ENCODE assay signal across 12 cellular contexts in genomic region chr5:140005145-140005591, GRCh38. TPM values are rescaled to one million over a fixed set of nuclear protein-coding genes. Genes with fewer than 3 reads are reported as not detected.
A peak's percentile ranks its signal among the peaks of the same experiment; 100 is the strongest.
DNase-seq lines count a peak whose midpoint lies in the region; ATAC-seq, FAIRE-seq and TF ChIP-seq lines count a peak whose summit lies in the region.
"Had no signal": no experiment of that assay in that cellular context is flagged by ENCODE, and none has a peak within 500 bp of the region (broad histone marks: within the 10 kb centered on the region; RNA-seq: fewer than 3 reads in every experiment).

No MANE protein-coding gene starts in this region.

- H3K18ac ChIP-seq in H1 (ENCODE audit: extremely low read depth, low read length), result no peak overlapping the region

- no peak overlapping the region for H3K4me3 ChIP-seq in H1 (ENCODE audit: extremely low read depth in 1 of 4, insufficient read depth in 2 of 4, low read depth in 3 of 4, low read length in 4 of 4)
- H3K4me3 ChIP-seq in mucosa of descending colon, result no peak overlapping the region
- H3K4me3 ChIP-seq in HAP-1, result no peak overlapping the region
- no peak overlapping the region for H3K4me3 ChIP-seq in body of pancreas
- H3K4me3 ChIP-seq: Peyer's patch had no signal

- TF ChIP-seq RAD21 in H1 (IDR thresholded peaks at IDR 0.05 in 1 of 2, conservative IDR thresholded peaks at IDR 0.05 in 1 of 2; ENCODE audit: low read depth in 2 of 2, low read length in 2 of 2), result no peak

- H3K4ac ChIP-seq in H1 (replicated peaks; ENCODE audit: insufficient read length, low read depth, low read length), result no peak overlapping the region

- H3K23me2 ChIP-seq in H1 (ENCODE audit: low read depth, low read length), result no peaks in the 10 kb centered on the region

- H4K8ac ChIP-seq in H1 (ENCODE audit: extremely low read depth, insufficient read depth, low read length), result no peak overlapping the region

- H3K9me3 ChIP-seq in H1 (ENCODE audit: insufficient read depth in 2 of 2, low read depth in 1 of 2, low read length in 1 of 2) (no peaks in the 10 kb centered on the region), mucosa of descending colon (no peaks in the 10 kb centered on the region), HAP-1 (no peaks in the 10 kb centered on the region; the same call in 1 of the 2 replicates), body of pancreas (no peaks in the 10 kb centered on the region)
- H3K9me3 ChIP-seq: Peyer's patch had no signal

- no peaks in the 10 kb centered on the region for H3K79me1 ChIP-seq in H1 (ENCODE audit: low read depth, low read length)

- POLR2A ChIA-PET in H1 (lab: Charles Lee; ENCODE audit: partially characterized antibody), result no interaction called here

- peak; percentile 97 for ATAC-seq in GM18868 (IDR thresholded peaks at IDR 0.05; ENCODE audit: unreplicated experiment)
- peak; percentile 84 for ATAC-seq in GM21528 (IDR thresholded peaks at IDR 0.05; ENCODE audit: low FRiP score, unreplicated experiment)
- peak; percentile 92 for ATAC-seq in HG03066 (IDR thresholded peaks at IDR 0.05; ENCODE audit: low read depth, unreplicated experiment)
- no peak for ATAC-seq in mucosa of descending colon
- no peak for ATAC-seq in body of pancreas

- no peak overlapping the region for H3K9ac ChIP-seq in H1 (replicated peaks in 1 of 4; ENCODE audit: extremely low read depth in 1 of 4, low read depth in 3 of 4, low read length in 3 of 4)

- H3K4me2 ChIP-seq in H1 (ENCODE audit: insufficient read depth in 1 of 2, low read depth in 2 of 2, low read length in 2 of 2), result no peak overlapping the region

- no peak for TF ChIP-seq CTCF in H1 (IDR thresholded peaks at IDR 0.05; ENCODE audit: control extremely low read depth in 1 of 3, insufficient read depth in 1 of 3, low read depth in 1 of 3, low read length in 3 of 3)
- TF ChIP-seq CTCF in mucosa of descending colon (IDR thresholded peaks at IDR 0.05), result no peak
- no peak for TF ChIP-seq CTCF in body of pancreas (IDR thresholded peaks at IDR 0.05)

- H3K27me3 ChIP-seq in H1 (replicated peaks in 1 of 4; ENCODE audit: control insufficient read depth in 3 of 4, extremely low read depth in 1 of 4, insufficient read depth in 3 of 4, low read length in 3 of 4), result peaks cover 0 to 5% (median 0%) of the 10 kb centered on the region in 4 experiments; a peak in 1 of 7 replicates
- H3K27me3 ChIP-seq in HAP-1 (ENCODE audit: low read depth), result peaks cover 19% of the 10 kb centered on the region
- no peaks in the 10 kb centered on the region for H3K27me3 ChIP-seq in body of pancreas
- H3K27me3 ChIP-seq: Peyer's patch had no signal

- H3K14ac ChIP-seq in H1 (ENCODE audit: insufficient read length), result no peak overlapping the region

- 78% methylated on average over 4 of the region's 4 CpGs; no CpG with 5 or more reads in 1 of the 2 experiments for WGBS in H1 (ENCODE audit: extremely low coverage in 1 of 2, insufficient coverage in 1 of 2, insufficient read length in 1 of 2, insufficient replicate concordance in 2 of 2, low coverage in 1 of 2, low lambda C conversion rate in 2 of 2, missing lambda C conversion rate in 1 of 2), 2 experiments
- 82 to 93% methylated on average over 4 of the region's 4 CpGs for WGBS in body of pancreas, 2 donors

- no peak for TF ChIP-seq POLR2A in H1 (IDR thresholded peaks at IDR 0.05; ENCODE audit: control extremely low read depth in 1 of 2, low read depth in 2 of 2, low read length in 2 of 2)
- no peak for TF ChIP-seq POLR2A in body of pancreas (IDR thresholded peaks at IDR 0.05)

- in situ Hi-C loops in HAP-1 (cut with MboI; ENCODE audit: low sequenced_read_pairs), result no loop called here

- H2BK120ac ChIP-seq in H1 (replicated peaks; ENCODE audit: low read depth, low read length), result no peak overlapping the region

- FAIRE-seq in H1 (lab: Jason Lieb, UNC), result no peak
- FAIRE-seq: islet of Langerhans had no signal

- no peak overlapping the region for H2BK5ac ChIP-seq in H1 (ENCODE audit: low read depth, low read length)

- no peak overlapping the region for H4K5ac ChIP-seq in H1 (ENCODE audit: insufficient read length, low read depth, low read length)

- intact Hi-C loops in mucosa of descending colon (cut with DNase I, micrococcal nuclease) (no loop called here), body of pancreas (cut with DNase I) (no loop called here)

- H3K56ac ChIP-seq in H1 (replicated peaks; ENCODE audit: insufficient read length, low read depth, low read length), result no peak overlapping the region

- CTCF ChIA-PET in H1 (lab: Charles Lee; ENCODE audit: partially characterized antibody), result interaction anchor here (1.0 to 1.9 kb wide), 3 partner anchors 23 to 218 kb away, joined by 3 to 4 read pairs (median 4); no protein-coding TSS in a partner anchor

- H2BK15ac ChIP-seq in H1 (ENCODE audit: low read length), result no peak overlapping the region

- DNase-seq in H1 (ENCODE audit: low read depth in 1 of 2, low spot score in 2 of 2) (no peak), globus pallidus (ENCODE audit: low spot score) (no peak), mucosa of descending colon (no peak), HAP-1 (ENCODE audit: low spot score in 2 of 2) (no peak), body of pancreas (no peak)
- DNase-seq: KBM-7, Peyer's patch had no signal

- no peak overlapping the region for H3K23ac ChIP-seq in H1 (ENCODE audit: insufficient read length)

- H2BK20ac ChIP-seq in H1 (ENCODE audit: low read length), result no peak overlapping the region

- H3K36me3 ChIP-seq in H1 (ENCODE audit: control insufficient read depth in 2 of 4, insufficient read depth in 4 of 4, low read length in 3 of 4) (no peaks in the 10 kb centered on the region), mucosa of descending colon (ENCODE audit: low read depth) (no peaks in the 10 kb centered on the region), HAP-1 (replicated peaks) (no peaks in the 10 kb centered on the region), body of pancreas (replicated peaks in 1 of 2; ENCODE audit: insufficient read depth in 1 of 2, low read depth in 2 of 2) (no peaks in the 10 kb centered on the region)
- H3K36me3 ChIP-seq: Peyer's patch had no signal

- no peaks in the 10 kb centered on the region for H3K79me2 ChIP-seq in H1 (ENCODE audit: control insufficient read depth in 1 of 2, insufficient read depth in 2 of 2, low read length in 2 of 2)

- H2BK12ac ChIP-seq in H1 (ENCODE audit: low read depth, low read length), result no peak overlapping the region

- H3K4me1 ChIP-seq in H1 (replicated peaks in 1 of 4; ENCODE audit: control insufficient read depth in 3 of 4, insufficient read depth in 4 of 4, low read length in 3 of 4) (no peaks in the 10 kb centered on the region), mucosa of descending colon (ENCODE audit: low read depth) (no peaks in the 10 kb centered on the region), HAP-1 (no peaks in the 10 kb centered on the region), body of pancreas (peaks cover 11% of the 10 kb centered on the region)
- H3K4me1 ChIP-seq: Peyer's patch had no signal

- no peak for TF ChIP-seq EP300 in H1 (IDR thresholded peaks at IDR 0.05; ENCODE audit: borderline replicate concordance in 1 of 2, low read depth in 2 of 2, low read length in 2 of 2)

- no peak overlapping the region for H3K27ac ChIP-seq in H1 (ENCODE audit: low read depth, low read length)
- H3K27ac ChIP-seq in body of pancreas, result no peak overlapping the region
- H3K27ac ChIP-seq: Peyer's patch had no signal

- no peak overlapping the region for H2AFZ ChIP-seq in H1 (ENCODE audit: low read length)

- H4K91ac ChIP-seq in H1 (replicated peaks; ENCODE audit: insufficient read length, low read length), result no peak overlapping the region

- H4K20me1 ChIP-seq in H1 (replicated peaks in 1 of 2; ENCODE audit: control insufficient read depth in 1 of 2, insufficient read depth in 2 of 2, low read length in 2 of 2), result peaks cover 0 to under 1% of the 10 kb centered on the region in 2 experiments

- H2AK5ac ChIP-seq in H1 (ENCODE audit: low read depth, low read length), result no peak overlapping the region

TF ChIP-seq in H1, 55 proteins besides CTCF, POLR2A, EP300 and RAD21:
- TF ChIP-seq ATF3 (IDR thresholded peaks at IDR 0.05; ENCODE audit: insufficient read depth, low read depth, low read length), result no peak
- no peak for TF ChIP-seq KDM1A (IDR thresholded peaks at IDR 0.05; ENCODE audit: borderline replicate concordance, low read length)
- no peak for TF ChIP-seq BRCA1 (IDR thresholded peaks at IDR 0.05; ENCODE audit: low read depth, low read length)
- TF ChIP-seq NANOG (IDR thresholded peaks at IDR 0.05; ENCODE audit: insufficient read depth, low read depth, low read length, poor library complexity, severe bottlenecking), result peak; percentile 32
- no peak for TF ChIP-seq MAX (IDR thresholded peaks at IDR 0.05)

RNA-seq across cellular contexts. Expression of gene NRG2, which starts 37.9 kb away (rescaled TPM):
- 0.21 and 0.54 TPM in 2 replicates for total RNA-seq in H1 (2021; fragmentation: NEBNext Ultra II Directional; extraction: Animal tissue kit (Norgen Biotek cat#: 25700))
- polyA plus RNA-seq in H1 (2011; rRNA removed), result 0.27 and 0.49 TPM in 2 replicates
- 0.52 TPM for polyA plus RNA-seq in H1 (2011; cell fraction: cytosol; rRNA removed)
- polyA plus RNA-seq in H1 (2011; cell fraction: nucleus; rRNA removed), result 0.37 TPM
- polyA plus RNA-seq in H1 (2012, experiment 1 of 2), result 0.21 to 0.51 TPM (median 0.43 TPM) in 4 replicates
- 0.41 TPM for polyA plus RNA-seq in H1 (2012, experiment 2 of 2)
- polyA plus RNA-seq in H1 (2013, experiment 1 of 2), result 0.16 TPM
- polyA plus RNA-seq in H1 (2013, experiment 2 of 2), result 0.15 TPM
- polyA minus RNA-seq in H1 (2011; rRNA and poly(A)+ RNA removed), result 0.41 and 0.46 TPM in 2 replicates
- not detected for polyA minus RNA-seq in H1 (2011; cell fraction: cytosol; rRNA and poly(A)+ RNA removed)
- 0.60 TPM for polyA minus RNA-seq in H1 (2011; cell fraction: nucleus; rRNA and poly(A)+ RNA removed)
- 1 to 10 TPM in 1 of 3 donors, under 1 TPM in 2; 0.52 to 7.3 (median 0.89) TPM for total RNA-seq in mucosa of descending colon
- 1 to 10 TPM; 5.6 to 6.5 TPM for total RNA-seq in body of pancreas
- total RNA-seq: activated T-helper 2 cell treated with anti-CD3 and anti-CD28 coated beads, Interferon-gamma antibody, Interleukin-2, Interleukin-4, amounts not matched to agents 10 μg/mL and 5 μg/mL and 100 μg/mL, durations not matched to agents 14 hours and 24 hours and 36 hours had no signal

Comparison
In these comparisons a context has a peak if more than half of its experiments do, and no peak if none do; other contexts are left out.
1. ATAC-seq: peak in GM18868 (single experiment), GM21528 (single experiment) and HG03066 (single experiment); none in mucosa of descending colon (single experiment) and body of pancreas (single experiment).